Comparison of ENCODE assay signal across 10 cellular contexts in genomic region chr1:218585565-218586184, GRCh38.
A peak's percentile ranks its signal among the peaks of the same experiment; 100 is the strongest.
DNase-seq lines count a peak whose midpoint lies in the region; ATAC-seq and TF ChIP-seq lines count a peak whose summit lies in the region.
"Had no signal": no experiment of that assay in that cellular context is flagged by ENCODE, and none has a peak within 500 bp of the region (broad histone marks: within the 10 kb centered on the region; RNA-seq: fewer than 3 reads in every experiment).

No MANE protein-coding gene starts in this region.

- H3K9me3 ChIP-seq in endodermal cell (ENCODE audit: control insufficient read depth, low read length), result peaks cover 9% of the 10 kb centered on the region

- ATAC-seq in GM21423 (IDR thresholded peaks at IDR 0.05; ENCODE audit: unreplicated experiment) (peak; percentile 48), HG03175 (IDR thresholded peaks at IDR 0.05; ENCODE audit: unreplicated experiment) (no peak), HG03439 (IDR thresholded peaks at IDR 0.05; ENCODE audit: unreplicated experiment) (no peak)
- ATAC-seq in activated CD8-positive, alpha-beta T cell treated with anti-CD3 and anti-CD28 coated beads, Interleukin-2, amount 10 ng/mL, durations not matched to agents 7 days and 5 days, result no peak
- ATAC-seq in stimulated activated naive CD8-positive, alpha-beta T cell treated with anti-CD3 and anti-CD28 coated beads, Interleukin-15, Interleukin-2, amounts not matched to agents 100 U/mL and 50 U/mL, for 24 hours, result no peak

- no peak overlapping the region for H3K4me3 ChIP-seq in endodermal cell (ENCODE audit: low read length)

- no peak overlapping the region for H3K4me3 Mint-ChIP-seq in endodermal cell
- H3K4me3 Mint-ChIP-seq in activated CD8-positive, alpha-beta T cell treated with anti-CD3 and anti-CD28 coated beads, Interleukin-2, amount 10 ng/mL, durations not matched to agents 7 days and 5 days, result no peak overlapping the region
- H3K4me3 Mint-ChIP-seq: IgD-negative memory B cell had no signal

- peaks cover 23% of the 10 kb centered on the region for H3K4me1 Mint-ChIP-seq in endodermal cell
- no peaks in the 10 kb centered on the region for H3K4me1 Mint-ChIP-seq in activated CD8-positive, alpha-beta T cell treated with anti-CD3 and anti-CD28 coated beads, Interleukin-2, amount 10 ng/mL, durations not matched to agents 7 days and 5 days (ENCODE audit: low read depth)
- H3K4me1 Mint-ChIP-seq: IgD-negative memory B cell had no signal

- DNase-seq in NCI-H2227 treated with DMSO at 0.1 percent for 48 hours (lab: John Stamatoyannopoulos, UW), result peak; percentile 23
- peak; percentile 91 for DNase-seq in endodermal cell
- peak; percentile 68 for DNase-seq in non-pigmented ciliary epithelial cell (ENCODE audit: low read depth)
- no peak for DNase-seq in activated CD8-positive, alpha-beta T cell treated with anti-CD3 and anti-CD28 coated beads, Interleukin-2, amount 10 ng/mL, durations not matched to agents 7 days and 5 days
- no peak for DNase-seq in stimulated activated naive CD8-positive, alpha-beta T cell treated with anti-CD3 and anti-CD28 coated beads, Interleukin-15, Interleukin-2, amounts not matched to agents 100 U/mL and 50 U/mL, for 24 hours
- DNase-seq: activated CD4-positive, CD25-positive, alpha-beta regulatory T cell treated with anti-CD3 and anti-CD28 coated beads, Interleukin-2, amount 50 U/mL, for 72 hours had no signal

- no peaks in the 10 kb centered on the region for H3K27me3 Mint-ChIP-seq in endodermal cell (ENCODE audit: insufficient read depth)
- no peaks in the 10 kb centered on the region for H3K27me3 Mint-ChIP-seq in activated CD8-positive, alpha-beta T cell treated with anti-CD3 and anti-CD28 coated beads, Interleukin-2, amount 10 ng/mL, durations not matched to agents 7 days and 5 days (ENCODE audit: low read depth)

- peak overlapping the region; percentile 62 for H3K27ac ChIP-seq in endodermal cell (ENCODE audit: low read depth, low read length)

- no peaks in the 10 kb centered on the region for H3K36me3 ChIP-seq in endodermal cell (ENCODE audit: control insufficient read depth, insufficient read depth, low read length)

- H3K36me3 Mint-ChIP-seq in endodermal cell (ENCODE audit: low read depth), result no peaks in the 10 kb centered on the region
- H3K36me3 Mint-ChIP-seq in activated CD8-positive, alpha-beta T cell treated with anti-CD3 and anti-CD28 coated beads, Interleukin-2, amount 10 ng/mL, durations not matched to agents 7 days and 5 days (ENCODE audit: low read depth), result no peaks in the 10 kb centered on the region
- H3K36me3 Mint-ChIP-seq: IgD-negative memory B cell had no signal

- no peaks in the 10 kb centered on the region for H3K27me3 ChIP-seq in endodermal cell (ENCODE audit: control insufficient read depth, insufficient read depth, low read length, poor library complexity, severe bottlenecking)

- H3K27ac Mint-ChIP-seq in endodermal cell, result peak overlapping the region; percentile 35
- no peak overlapping the region for H3K27ac Mint-ChIP-seq in activated CD8-positive, alpha-beta T cell treated with anti-CD3 and anti-CD28 coated beads, Interleukin-2, amount 10 ng/mL, durations not matched to agents 7 days and 5 days
- H3K27ac Mint-ChIP-seq: IgD-negative memory B cell had no signal

- H3K4me1 ChIP-seq in endodermal cell (ENCODE audit: control insufficient read depth, insufficient read depth, low read length), result no peaks in the 10 kb centered on the region

- H3K9ac ChIP-seq in endodermal cell (ENCODE audit: extremely low read depth, low read length, poor library complexity, severe bottlenecking), result no peak overlapping the region

- peaks cover 9% of the 10 kb centered on the region for H3K9me3 Mint-ChIP-seq in endodermal cell
- no peaks in the 10 kb centered on the region for H3K9me3 Mint-ChIP-seq in activated CD8-positive, alpha-beta T cell treated with anti-CD3 and anti-CD28 coated beads, Interleukin-2, amount 10 ng/mL, durations not matched to agents 7 days and 5 days (ENCODE audit: insufficient read depth)

- POLR2A ChIA-PET in activated CD8-positive, alpha-beta T cell treated with anti-CD3 and anti-CD28 coated beads, Interleukin-2, amount 10 ng/mL, durations not matched to agents 7 days and 5 days (lab: Charles Lee), result no interaction called here

- CTCF ChIA-PET in activated CD8-positive, alpha-beta T cell treated with anti-CD3 and anti-CD28 coated beads, Interleukin-2, amount 10 ng/mL, durations not matched to agents 7 days and 5 days (lab: Charles Lee), result no interaction called here

- TF ChIP-seq CTCF in endodermal cell (conservative IDR thresholded peaks at IDR 0.05), result no peak

- WGBS in endodermal cell (ENCODE audit: insufficient coverage in 1 of 2, insufficient read length in 1 of 2), 2 experiments, result 19 to 65% methylated on average over 3 to 9 of the region's 9 CpGs

Comparison
In these comparisons a context has a peak if more than half of its experiments do, and no peak if none do; other contexts are left out.
1. DNase-seq: peak in NCI-H2227 treated with DMSO at 0.1 percent for 48 hours (single experiment), endodermal cell (single experiment) and non-pigmented ciliary epithelial cell (single experiment); none in activated CD8-positive, alpha-beta T cell treated with anti-CD3 and anti-CD28 coated beads, Interleukin-2, amount 10 ng/mL, durations not matched to agents 7 days and 5 days (single experiment) and stimulated activated naive CD8-positive, alpha-beta T cell treated with anti-CD3 and anti-CD28 coated beads, Interleukin-15, Interleukin-2, amounts not matched to agents 100 U/mL and 50 U/mL, for 24 hours (single experiment).